Comparison of ENCODE assay signal across 25 cellular contexts in the genomic region with DNA sequence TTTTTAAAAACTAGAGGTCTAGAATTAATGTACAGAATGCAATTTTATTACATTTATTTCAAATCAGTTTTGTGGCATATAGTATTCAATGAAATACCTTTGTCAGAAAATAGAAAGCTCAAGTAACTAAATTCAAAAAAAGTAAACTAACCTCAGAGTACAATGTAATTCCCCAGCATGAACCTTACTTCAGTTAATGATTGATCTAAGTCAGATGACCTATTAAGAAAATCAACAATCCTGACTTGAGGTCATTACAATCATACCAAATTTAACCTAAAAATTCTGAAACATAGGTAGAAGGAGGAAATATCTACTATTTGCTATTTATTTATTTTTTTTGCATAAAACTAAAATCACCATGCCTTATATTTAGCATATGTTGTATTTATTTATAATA.
DNase-seq lines count a peak whose midpoint lies in the region; ATAC-seq, FAIRE-seq and TF ChIP-seq lines count a peak whose summit lies in the region.
"Had no signal": no experiment of that assay in that cellular context is flagged by ENCODE, and none has a peak within 500 bp of the region (broad histone marks: within the 10 kb centered on the region; RNA-seq: fewer than 3 reads in every experiment).

No MANE protein-coding gene starts in this region.

- H3K36me3 ChIP-seq in HUES6 (ENCODE audit: control insufficient read depth, insufficient read depth, low read length) (no peaks in the 10 kb centered on the region), uterus (no peaks in the 10 kb centered on the region)
- H3K36me3 ChIP-seq: esophagus squamous epithelium, heart right ventricle, ovary, stomach, vagina had no signal

- H3K27me3 ChIP-seq in HUES6 (ENCODE audit: control insufficient read depth, insufficient read depth, low read length) (no peaks in the 10 kb centered on the region), uterus (no peaks in the 10 kb centered on the region)
- H3K27me3 ChIP-seq: dorsolateral prefrontal cortex, esophagus squamous epithelium, foreskin keratinocyte, heart right ventricle, ovary, stomach, vagina had no signal

- peaks cover 45% of the 10 kb centered on the region for H3K4me1 ChIP-seq in HUES6 (ENCODE audit: control insufficient read depth, insufficient read depth, low read length)
- H3K4me1 ChIP-seq in uterus: no peaks in the 10 kb centered on the region
- H3K4me1 ChIP-seq: A549, esophagus squamous epithelium, foreskin keratinocyte, stomach, vagina had no signal

- no peak for DNase-seq in left lobe of liver (ENCODE audit: low spot score)
- DNase-seq in NK-92 treated with Interleukin-12 subunit alpha and Interleukin-12 subunit beta, amount 100 ng/mL, for 24 hours (lab: John Stamatoyannopoulos, UW): no peak
- no peak for DNase-seq in uterus
- no peak for DNase-seq in GM12892 (ENCODE audit: insufficient read length)
- DNase-seq: activated CD4-positive, alpha-beta memory T cell treated with anti-CD3 and anti-CD28 coated beads, Interleukin-2, amount 10 ng/mL, durations not matched to agents 7 days and 5 days; CD4-positive, alpha-beta T cell; dorsolateral prefrontal cortex; esophagus squamous epithelium; foreskin keratinocyte; GOT3; heart right ventricle; left cardiac atrium; NCI-H1048; ovary; right cardiac atrium; stomach; SW 1271 had no signal

- ATAC-seq in GM18508 (IDR thresholded peaks at IDR 0.05; ENCODE audit: insufficient read depth, unreplicated experiment): peak; percentile 73
- ATAC-seq in GM21825 (IDR thresholded peaks at IDR 0.05; ENCODE audit: unreplicated experiment): peak; percentile 62
- ATAC-seq in left lobe of liver: peak; percentile 85
- no peak for ATAC-seq in HG03045 (IDR thresholded peaks at IDR 0.05; ENCODE audit: unreplicated experiment)
- ATAC-seq: A549, foreskin keratinocyte, heart right ventricle, K562, left cardiac atrium, right cardiac atrium had no signal

- H3K9me3 ChIP-seq in HUES6 (ENCODE audit: control insufficient read depth, insufficient read depth, low read depth, low read length) (peaks cover 5% of the 10 kb centered on the region; the same call in 1 of the 2 replicates), uterus (no peaks in the 10 kb centered on the region)
- H3K9me3 ChIP-seq: A549, esophagus squamous epithelium, ovary, stomach, vagina had no signal

- no peak overlapping the region for H3K9ac ChIP-seq in HUES6 (ENCODE audit: low read length)

- TF ChIP-seq POLR2A in uterus (IDR thresholded peaks at IDR 0.05) (no peak), GM12892 (IDR thresholded peaks at IDR 0.05; ENCODE audit: low read depth, low read length) (no peak)

- intact Hi-C loops in uterus (cut with DNase I; ENCODE audit: low total_unique reads): no loop called here

- peak overlapping the region; percentile 47; the same call in 1 of the 2 replicates for H3K27ac ChIP-seq in HUES6 (ENCODE audit: low read depth, low read length)
- H3K27ac ChIP-seq in uterus: no peak overlapping the region
- H3K27ac ChIP-seq: A549, dorsolateral prefrontal cortex, esophagus squamous epithelium, foreskin keratinocyte, heart right ventricle, ovary, stomach, vagina had no signal

- no peak overlapping the region for H3K4me3 ChIP-seq in HUES6 (ENCODE audit: low read depth, low read length)
- H3K4me3 ChIP-seq in uterus: no peak overlapping the region
- H3K4me3 ChIP-seq: A549, dorsolateral prefrontal cortex, esophagus squamous epithelium, heart right ventricle, K562, ovary, stomach, vagina had no signal

- no peak for FAIRE-seq in GM12892 (lab: Jason Lieb, UNC)
- FAIRE-seq: A549, GM18507, K562 had no signal

- TF ChIP-seq CTCF in uterus (IDR thresholded peaks at IDR 0.05): no peak
